ENCODE assay signal across 9 cellular contexts in genomic region chr10:8060704-8061121, GRCh38. TPM values are rescaled to one million over a fixed set of nuclear protein-coding genes. Genes with fewer than 3 reads are reported as not detected.
A peak's percentile ranks its signal among the peaks of the same experiment; 100 is the strongest.
DNase-seq lines count a peak whose midpoint lies in the region; FAIRE-seq and TF ChIP-seq lines count a peak whose summit lies in the region.
"Had no signal": no experiment of that assay in that cellular context is flagged by ENCODE, and none has a peak within 500 bp of the region (broad histone marks: within the 10 kb centered on the region; RNA-seq: fewer than 3 reads in every experiment).

No MANE protein-coding gene starts in this region.

- peaks cover 90% of the 10 kb centered on the region for H3K36me3 Mint-ChIP-seq in endodermal cell (ENCODE audit: low read depth)

- TF ChIP-seq POLR2A in GM12892 (IDR thresholded peaks at IDR 0.05; ENCODE audit: low read depth, low read length): no peak
- no peak for TF ChIP-seq POLR2A in H54 (IDR thresholded peaks at IDR 0.05; ENCODE audit: low read depth, low read length)

- peak overlapping the region; percentile 20; the same call in 1 of the 2 replicates for H2AFZ ChIP-seq in OCI-LY7 (ENCODE audit: low read length)

- H3K27ac ChIP-seq in OCI-LY7 (ENCODE audit: low read depth, low read length, poor library complexity, severe bottlenecking) (no peak overlapping the region), endodermal cell (ENCODE audit: low read depth, low read length) (no peak overlapping the region), tibial artery (no peak overlapping the region)
- H3K27ac ChIP-seq: VCaP had no signal

- no peaks in the 10 kb centered on the region for H3K79me2 ChIP-seq in OCI-LY7 (ENCODE audit: insufficient read depth, low read depth, low read length)

- H3K4me3 Mint-ChIP-seq in endodermal cell: peak overlapping the region; percentile 86

- H3K4me3 ChIP-seq in OCI-LY7 (ENCODE audit: low read depth, low read length, poor library complexity, severe bottlenecking): no peak overlapping the region
- peak overlapping the region; percentile 74 for H3K4me3 ChIP-seq in endodermal cell (ENCODE audit: low read length)
- H3K4me3 ChIP-seq in skeletal muscle satellite cell (ENCODE audit: low read length): no peak overlapping the region
- no peak overlapping the region for H3K4me3 ChIP-seq in tibial artery

- FAIRE-seq in GM12892 (lab: Jason Lieb, UNC): peak; percentile 79
- FAIRE-seq in H54 (lab: Jason Lieb, UNC): no peak

- 30 to 39% methylated on average over 3 to 8 of the region's 10 CpGs for WGBS in endodermal cell (ENCODE audit: insufficient coverage in 1 of 2, insufficient read length in 1 of 2), 2 experiments

- H3K27ac Mint-ChIP-seq in endodermal cell: no peak overlapping the region

- H3K4me2 ChIP-seq in OCI-LY7 (ENCODE audit: low read length): peak overlapping the region; percentile 40; the same call in 1 of the 2 replicates
- H3K4me2 ChIP-seq in skeletal muscle satellite cell (ENCODE audit: low read length): peak overlapping the region; percentile 90

- H3K9ac ChIP-seq in endodermal cell (ENCODE audit: extremely low read depth, low read length, poor library complexity, severe bottlenecking): no peak overlapping the region
- no peak overlapping the region for H3K9ac ChIP-seq in skeletal muscle satellite cell (ENCODE audit: low read depth, low read length)

- H3K36me3 ChIP-seq in OCI-LY7 (ENCODE audit: insufficient read depth, low read length) (no peaks in the 10 kb centered on the region), endodermal cell (ENCODE audit: control insufficient read depth, insufficient read depth, low read length) (peaks cover 54% of the 10 kb centered on the region), skeletal muscle satellite cell (ENCODE audit: insufficient read depth, low read length) (peaks cover 41% of the 10 kb centered on the region), tibial artery (no peaks in the 10 kb centered on the region)

- TF ChIP-seq CTCF in OCI-LY7 (conservative IDR thresholded peaks at IDR 0.05; ENCODE audit: low read length) (no peak), endodermal cell (conservative IDR thresholded peaks at IDR 0.05) (no peak), tibial artery (IDR thresholded peaks at IDR 0.05) (no peak)

- H3K4me1 Mint-ChIP-seq in endodermal cell: peaks cover 85% of the 10 kb centered on the region

- H3K9me3 ChIP-seq in OCI-LY7 (ENCODE audit: low read length) (no peaks in the 10 kb centered on the region), endodermal cell (ENCODE audit: control insufficient read depth, low read length) (no peaks in the 10 kb centered on the region), skeletal muscle satellite cell (replicated peaks; ENCODE audit: low read length) (no peaks in the 10 kb centered on the region), tibial artery (no peaks in the 10 kb centered on the region)

- intact Hi-C loops in OCI-LY7 (cut with micrococcal nuclease; ENCODE audit: unreplicated experiment): no loop called here
- intact Hi-C loops in tibial artery (cut with DNase I; ENCODE audit: low total_unique reads): no loop called here

- no peaks in the 10 kb centered on the region for H4K20me1 ChIP-seq in OCI-LY7 (ENCODE audit: insufficient read depth, low read length)

- no peaks in the 10 kb centered on the region for H3K9me3 Mint-ChIP-seq in endodermal cell

- BruUV-seq in OCI-LY7 (replicated peaks; lab: Mats Ljungman, UMichigan): no TSS peak

- H3K4me1 ChIP-seq in OCI-LY7 (ENCODE audit: insufficient read depth, low read length, poor library complexity, severe bottlenecking) (peaks cover 21% of the 10 kb centered on the region), endodermal cell (ENCODE audit: control insufficient read depth, insufficient read depth, low read length) (peaks cover 36% of the 10 kb centered on the region), skeletal muscle satellite cell (ENCODE audit: control insufficient read depth, insufficient read depth, low read length) (peaks cover 23% of the 10 kb centered on the region), tibial artery (peaks cover 0 to 2% (median 0%) of the 10 kb centered on the region in 4 donors)

- DNase-seq in GM12892 (ENCODE audit: insufficient read length) (no peak), OCI-LY7 (ENCODE audit: low spot score) (no peak), endodermal cell (peak; percentile 61), DMS 273 (lab: John Stamatoyannopoulos, UW; ENCODE audit: unreplicated experiment) (no peak), DMS153 treated with DMSO at 0.1 percent for 48 hours (lab: John Stamatoyannopoulos, UW; ENCODE audit: unreplicated experiment) (no peak), tibial artery (no peak), H54 (ENCODE audit: insufficient read length, low spot score) (no peak)

- H3K27me3 Mint-ChIP-seq in endodermal cell (ENCODE audit: insufficient read depth): peaks cover 93% of the 10 kb centered on the region

- CTCF ChIA-PET in OCI-LY7 (lab: Charles Lee; ENCODE audit: unreplicated experiment): no interaction called here

- no peaks in the 10 kb centered on the region for H3K9me2 ChIP-seq in OCI-LY7 (ENCODE audit: insufficient read depth, low read length)

- H3K27me3 ChIP-seq in endodermal cell (ENCODE audit: control insufficient read depth, insufficient read depth, low read length, poor library complexity, severe bottlenecking) (peaks cover 44% of the 10 kb centered on the region), skeletal muscle satellite cell (ENCODE audit: control insufficient read depth, insufficient read depth, low read length) (peaks cover 10% of the 10 kb centered on the region), tibial artery (peaks cover 0 to 77% of the 10 kb centered on the region in 2 donors)

- POLR2A ChIA-PET in OCI-LY7 (lab: Charles Lee): no interaction called here

RNA-seq across cellular contexts. Expression of gene GATA3, which starts 6.2 kb away (rescaled TPM):
- 2.8 TPM for polyA plus RNA-seq in GM12892 (2012; ENCODE audit: missing spikeins)
- not detected in 2 replicates for total RNA-seq in OCI-LY7 (2014; rRNA removed; shearing (Covaris generic))
- not detected in 2 replicates for total RNA-seq in OCI-LY7 (2022)
- total RNA-seq in endodermal cell: 100 to 1,000 TPM in 1 of 2 donors, 10 to 100 TPM in 1; 51.3 to 103 TPM
- 6.0 TPM for polyA plus RNA-seq in endodermal cell (2013, experiment 1 of 2)
- 6.7 TPM for polyA plus RNA-seq in endodermal cell (2013, experiment 2 of 2)
- 0.22 TPM in 1 of 2 replicates, not detected in the other for total RNA-seq in skeletal muscle satellite cell (2012; rRNA removed)

Comparison
In these comparisons a context has a peak if more than half of its experiments do, and no peak if none do; other contexts are left out.
1. RNA of gene GATA3, which starts 6.2 kb away (total RNA-seq): 51.3 to 103 TPM in endodermal cell; not detected in OCI-LY7; every median in the first group is over 10 times any median in the second.